1 cellular context compared by ENCODE assay signal in the genomic region with DNA sequence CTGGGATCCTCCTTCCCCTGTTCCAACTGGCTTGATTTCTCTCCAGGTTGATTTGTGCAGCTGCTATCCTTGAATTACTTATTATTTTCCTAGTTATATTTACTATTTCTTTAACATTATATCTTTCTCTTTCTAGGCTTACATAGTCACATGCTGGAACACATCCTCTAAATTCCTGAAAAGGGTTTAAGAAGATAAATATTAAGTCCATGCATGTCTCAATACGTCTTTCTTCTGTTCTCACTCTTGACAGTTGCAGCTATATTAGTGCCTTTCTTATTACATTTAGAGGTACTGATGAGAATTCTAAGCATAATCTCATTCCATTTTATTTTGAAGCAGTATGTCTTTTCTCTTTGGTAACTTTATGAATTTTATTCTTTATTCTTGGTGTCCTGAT.
TF ChIP-seq lines count a peak whose summit lies in the region.

No MANE protein-coding gene starts in this region.

TF ChIP-seq in A549, 52 proteins besides CTCF, POLR2A, EP300 and RAD21 (continued from another document):
- no peak for TF ChIP-seq E2F6 (IDR thresholded peaks at IDR 0.05; ENCODE audit: borderline replicate concordance, low read depth)
- no peak for TF ChIP-seq NR3C1 (IDR thresholded peaks at IDR 0.05)
